16 cellular contexts compared by ENCODE assay signal in genomic region chr10:89022734-89023133, GRCh38.
"Had no signal": no experiment of that assay in that cellular context is flagged by ENCODE, and none has a peak within 500 bp of the region (broad histone marks: within the 10 kb centered on the region; RNA-seq: fewer than 3 reads in every experiment).

No MANE protein-coding gene starts in this region.

- H3K4me1 ChIP-seq: gastroesophageal sphincter, psoas muscle, spleen, stomach, testis, uterus had no signal

- H3K9me3 ChIP-seq: gastroesophageal sphincter, psoas muscle, testis, uterus had no signal

- H3K4me3 ChIP-seq: gastroesophageal sphincter, hepatocyte, psoas muscle, spleen, stomach, testis, uterus had no signal

- H3K79me2 ChIP-seq: hepatocyte had no signal

- H3K36me3 ChIP-seq: uterus had no signal

- FAIRE-seq: kidney had no signal

- H3K27me3 ChIP-seq: gastroesophageal sphincter, hepatocyte, spleen, stomach, testis, uterus had no signal

- DNase-seq: activated B cell treated with CpG ODN at 0.5 μM for 24 hours; activated CD4-positive, alpha-beta T cell treated with anti-CD3 and anti-CD28 coated beads, Interleukin-2, amount 10 ng/mL, durations not matched to agents 7 days and 5 days; activated CD8-positive, alpha-beta memory T cell treated with anti-CD3 and anti-CD28 coated beads for 24 hours; activated naive CD4-positive, alpha-beta T cell; activated naive CD8-positive, alpha-beta T cell treated with anti-CD3 and anti-CD28 coated beads, Interleukin-2, amount 10 ng/mL, durations not matched to agents 7 days and 5 days; effector CD8-positive, alpha-beta T cell; kidney; psoas muscle; spleen; stomach; SW 1271; testis; uterus had no signal

- H2AFZ ChIP-seq: hepatocyte had no signal

- H3K4me2 ChIP-seq: hepatocyte had no signal

- H3K27ac ChIP-seq: gastroesophageal sphincter, hepatocyte, psoas muscle, spleen, stomach, testis, uterus had no signal

- ATAC-seq: gastroesophageal sphincter, psoas muscle, sciatic nerve had no signal
